Comparison of ENCODE assay signal across 25 cellular contexts in genomic region chr12:101356794-101357193, GRCh38.
"Had no signal": no experiment of that assay in that cellular context is flagged by ENCODE, and none has a peak within 500 bp of the region (broad histone marks: within the 10 kb centered on the region; RNA-seq: fewer than 3 reads in every experiment).

No MANE protein-coding gene starts in this region.

- H3K27me3 Mint-ChIP-seq: IgD-negative memory B cell, T-helper 17 cell had no signal

- DNase-seq: MV-4-11, NCI-H1092, NCI-H1105 treated with DMSO at 0.1 percent for 48 hours, NCI-H1417 treated with DMSO at 0.1 percent for 48 hours, NCI-H146, NCI-H1694 treated with DMSO at 0.1 percent for 48 hours, NCI-H2029, NCI-H2081 treated with DMSO at 0.1 percent for 48 hours, NCI-H2171, NCI-H226, NCI-H446, NCI-H510A, NCI-H524 treated with DMSO at 0.1 percent for 48 hours, NCI-H69, NCI-H774, Right ventricle myocardium superior, RPMI8226, SJCRH30, T-helper 1 cell, T-helper 17 cell had no signal

- H3K27ac Mint-ChIP-seq: IgD-negative memory B cell, T-helper 17 cell had no signal

- H3K9me3 ChIP-seq: SJCRH30 had no signal

- H3K9me3 Mint-ChIP-seq: IgD-negative memory B cell had no signal

- ATAC-seq: K562, SK-N-SH treated with all-trans-retinoic acid at 6 μM for 48 hours, T-helper 17 cell had no signal

- H3K4me1 Mint-ChIP-seq: IgD-negative memory B cell had no signal

- H3K27me3 ChIP-seq: SJCRH30 had no signal

- H3K27ac ChIP-seq: HL-60, KMS-11, SJCRH30 had no signal

- H3K4me3 ChIP-seq: K562, SJCRH30 had no signal

- H3K4me3 Mint-ChIP-seq: IgD-negative memory B cell, T-helper 17 cell had no signal

- H3K4me1 ChIP-seq: SJCRH30 had no signal
